Comparison of ENCODE assay signal across 21 cellular contexts in the genomic region with DNA sequence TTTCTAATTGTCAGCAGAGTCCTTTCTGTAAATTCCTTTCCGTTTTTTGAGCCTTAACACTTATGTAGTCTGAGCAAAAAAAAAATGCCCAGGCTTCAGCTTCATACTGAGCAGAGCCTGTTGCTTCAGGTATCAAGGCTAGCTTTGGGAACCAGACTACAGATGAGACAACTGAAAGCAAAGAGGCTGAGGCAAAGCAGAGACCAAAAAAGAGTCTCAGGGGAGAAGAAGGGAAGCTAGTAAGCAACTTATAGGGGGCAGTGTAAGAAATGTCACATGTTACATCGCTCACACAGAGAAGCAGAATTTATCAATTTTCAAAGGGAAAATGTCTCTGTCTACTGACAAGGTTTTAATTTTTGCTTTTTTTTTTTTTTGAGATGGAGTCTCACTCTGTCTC. TPM values are rescaled to one million over a fixed set of nuclear protein-coding genes. Genes with fewer than 3 reads are reported as not detected.
A peak's percentile ranks its signal among the peaks of the same experiment; 100 is the strongest.
DNase-seq lines count a peak whose midpoint lies in the region; ATAC-seq and TF ChIP-seq lines count a peak whose summit lies in the region.
"Had no signal": no experiment of that assay in that cellular context is flagged by ENCODE, and none has a peak within 500 bp of the region (broad histone marks: within the 10 kb centered on the region; RNA-seq: fewer than 3 reads in every experiment).

No MANE protein-coding gene starts in this region.

- peaks cover 36% of the 10 kb centered on the region for H3K4me1 Mint-ChIP-seq in activated naive CD8-positive, alpha-beta T cell treated with anti-CD3 and anti-CD28 coated beads for 36 hours

- H3K4me2 ChIP-seq in BLaER1 treated with 17β-estradiol and CSF1 and Interleukin-3, amounts not matched to agents 10 nM and 100 nM: peak overlapping the region; percentile 18 to 98 (median 96); a peak in 21 of 22 replicates
- peak overlapping the region; percentile 97 for H3K4me2 ChIP-seq in Loucy (ENCODE audit: low read depth, low read length, poor library complexity, severe bottlenecking)

- H2AFZ ChIP-seq in Loucy (ENCODE audit: low read length): no peak overlapping the region

- peak overlapping the region in 9 of 11 experiments; percentile 17 to 97 (median 59); a peak in 11 of 22 replicates for H3K9ac ChIP-seq in BLaER1 treated with 17β-estradiol and CSF1 and Interleukin-3, amounts not matched to agents 10 nM and 100 nM
- H3K9ac ChIP-seq in Loucy (ENCODE audit: low read depth, low read length, poor library complexity, severe bottlenecking): peak overlapping the region; percentile 95

- peaks cover 45% of the 10 kb centered on the region for H3K36me3 Mint-ChIP-seq in activated naive CD8-positive, alpha-beta T cell treated with anti-CD3 and anti-CD28 coated beads for 36 hours

- H3K9me2 ChIP-seq in Loucy (replicated peaks; ENCODE audit: low read depth, low read length): no peaks in the 10 kb centered on the region

- H3K4me1 ChIP-seq in BLaER1 treated with 17β-estradiol and CSF1 and Interleukin-3, amounts not matched to agents 10 nM and 100 nM: peaks cover 29 to 66% (median 52%) of the 10 kb centered on the region in 10 experiments
- peaks cover 43% of the 10 kb centered on the region for H3K4me1 ChIP-seq in Loucy (ENCODE audit: insufficient read depth, low read length, poor library complexity, severe bottlenecking)

- peaks cover 3% of the 10 kb centered on the region for H3K27me3 Mint-ChIP-seq in activated naive CD8-positive, alpha-beta T cell treated with anti-CD3 and anti-CD28 coated beads for 36 hours
- H3K27me3 Mint-ChIP-seq: activated naive CD4-positive, alpha-beta T cell treated with anti-CD3 and anti-CD28 coated beads, Interleukin-2, amount 50 U/mL, for 24 hours; CD8-positive, alpha-beta memory T cell had no signal

- TF ChIP-seq CTCF in GM10266 (IDR thresholded peaks at IDR 0.05; ENCODE audit: control insufficient read depth, insufficient read depth, low read depth, missing control alignments) (no peak), Loucy (conservative IDR thresholded peaks at IDR 0.05; ENCODE audit: low read length) (no peak)

- peak overlapping the region; percentile 50 for H3K4me3 Mint-ChIP-seq in activated naive CD8-positive, alpha-beta T cell treated with anti-CD3 and anti-CD28 coated beads for 36 hours
- H3K4me3 Mint-ChIP-seq: activated naive CD4-positive, alpha-beta T cell treated with anti-CD3 and anti-CD28 coated beads, Interleukin-2, amount 50 U/mL, for 24 hours had no signal

- peak overlapping the region; percentile 38 for H3K27ac Mint-ChIP-seq in activated naive CD8-positive, alpha-beta T cell treated with anti-CD3 and anti-CD28 coated beads for 36 hours
- H3K27ac Mint-ChIP-seq: activated naive CD4-positive, alpha-beta T cell treated with anti-CD3 and anti-CD28 coated beads, Interleukin-2, amount 50 U/mL, for 24 hours; CD8-positive, alpha-beta memory T cell had no signal

- peaks cover 65% of the 10 kb centered on the region for H3K79me2 ChIP-seq in Loucy (ENCODE audit: insufficient read depth, low read length)

- peaks cover 0 to 49% (median 22%) of the 10 kb centered on the region in 11 experiments; a peak in 14 of 22 replicates for H4K20me1 ChIP-seq in BLaER1 treated with 17β-estradiol and CSF1 and Interleukin-3, amounts not matched to agents 10 nM and 100 nM
- H4K20me1 ChIP-seq in Loucy (ENCODE audit: insufficient read depth, low read length, poor library complexity, severe bottlenecking): peaks cover 19% of the 10 kb centered on the region

- H3F3A ChIP-seq in Loucy (ENCODE audit: low read depth): no peaks in the 10 kb centered on the region

- DNase-seq in GM10266 (ENCODE audit: extremely low spot score) (peak; percentile 45), NCI-H510A (lab: John Stamatoyannopoulos, UW) (no peak)
- no peak for DNase-seq in activated naive CD8-positive, alpha-beta T cell treated with anti-CD3 and anti-CD28 coated beads for 36 hours
- DNase-seq in activated effector memory CD4-positive, alpha-beta T cell treated with Interleukin-2 at 50 U/mL for 16 hours: no peak
- DNase-seq: CD8-positive, alpha-beta memory T cell; dorsolateral prefrontal cortex; H7; head of caudate nucleus; mammary epithelial cell; NCI-H1048; NCI-H187 treated with DMSO at 0.1 percent for 48 hours; NCI-H2227 treated with DMSO at 0.1 percent for 48 hours; occipital lobe; small intestine; stimulated activated naive CD4-positive, alpha-beta T cell treated with Interleukin-2 at 50 U/mL for 16 hours had no signal

- H3K27me3 ChIP-seq in BLaER1 treated with 17β-estradiol and CSF1 and Interleukin-3, amounts not matched to agents 10 nM and 100 nM: no peaks in the 10 kb centered on the region
- H3K27me3 ChIP-seq in Loucy (ENCODE audit: insufficient read depth, low read length, poor library complexity, severe bottlenecking): no peaks in the 10 kb centered on the region
- H3K27me3 ChIP-seq: dorsolateral prefrontal cortex, SJSA1, tibial nerve had no signal

- ATAC-seq in GM19397 (IDR thresholded peaks at IDR 0.05; ENCODE audit: unreplicated experiment): no peak

- H3K4me3 ChIP-seq in BLaER1 treated with 17β-estradiol and CSF1 and Interleukin-3, amounts not matched to agents 10 nM and 100 nM: peak overlapping the region in 5 of 10 experiments; percentile 25 to 98 (median 92); a peak in 5 of 20 replicates
- peak overlapping the region; percentile 68 for H3K4me3 ChIP-seq in Loucy (ENCODE audit: low read length, poor library complexity, severe bottlenecking)
- H3K4me3 ChIP-seq: dorsolateral prefrontal cortex, SJSA1, tibial nerve had no signal

- no peaks in the 10 kb centered on the region for H3K9me3 Mint-ChIP-seq in activated naive CD8-positive, alpha-beta T cell treated with anti-CD3 and anti-CD28 coated beads for 36 hours
- H3K9me3 Mint-ChIP-seq: activated naive CD4-positive, alpha-beta T cell treated with anti-CD3 and anti-CD28 coated beads, Interleukin-2, amount 50 U/mL, for 24 hours; CD8-positive, alpha-beta memory T cell had no signal

- peak overlapping the region in 4 of 11 experiments; percentile 26 to 49 (median 38); a peak in 7 of 22 replicates for H3K27ac ChIP-seq in BLaER1 treated with 17β-estradiol and CSF1 and Interleukin-3, amounts not matched to agents 10 nM and 100 nM
- H3K27ac ChIP-seq: dorsolateral prefrontal cortex, SJSA1, tibial nerve had no signal

- no peaks in the 10 kb centered on the region for H3K9me3 ChIP-seq in BLaER1 treated with 17β-estradiol and CSF1 and Interleukin-3, amounts not matched to agents 10 nM and 100 nM (replicated peaks in 1 of 11)
- no peaks in the 10 kb centered on the region for H3K9me3 ChIP-seq in Loucy (ENCODE audit: insufficient read depth, low read depth, low read length)
- H3K9me3 ChIP-seq: SJSA1, tibial nerve had no signal

- peaks cover 0 to 47% (median 41%) of the 10 kb centered on the region in 11 experiments; a peak in 15 of 22 replicates for H3K36me3 ChIP-seq in BLaER1 treated with 17β-estradiol and CSF1 and Interleukin-3, amounts not matched to agents 10 nM and 100 nM
- H3K36me3 ChIP-seq in Loucy (ENCODE audit: insufficient read depth, low read length): no peaks in the 10 kb centered on the region; the same call in 1 of the 2 replicates
- H3K36me3 ChIP-seq: tibial nerve had no signal

RNA-seq across cellular contexts. Expression of gene HASPIN, which starts 3.3 kb away (rescaled TPM):
- total RNA-seq in activated naive CD8-positive, alpha-beta T cell treated with anti-CD3 and anti-CD28 coated beads for 36 hours: 10 to 100 TPM; 23.8 to 24.6 TPM

RNA-seq across cellular contexts. Expression of gene P2RX5, which starts 31.1 kb away (rescaled TPM):
- total RNA-seq in activated naive CD8-positive, alpha-beta T cell treated with anti-CD3 and anti-CD28 coated beads for 36 hours: 10 to 100 TPM; 32.0 to 38.7 TPM
- total RNA-seq: SJSA1 had no signal

RNA-seq across cellular contexts. Expression of gene EMC6, which starts 58.4 kb away (rescaled TPM):
- total RNA-seq in activated naive CD8-positive, alpha-beta T cell treated with anti-CD3 and anti-CD28 coated beads for 36 hours: 10 to 100 TPM; 83.6 to 85.8 TPM

RNA-seq across cellular contexts. Expression of gene TAX1BP3, which starts 58.7 kb away (rescaled TPM):
- 10 to 100 TPM; 12.3 to 13.6 TPM for total RNA-seq in activated naive CD8-positive, alpha-beta T cell treated with anti-CD3 and anti-CD28 coated beads for 36 hours
